In the genomic region with DNA sequence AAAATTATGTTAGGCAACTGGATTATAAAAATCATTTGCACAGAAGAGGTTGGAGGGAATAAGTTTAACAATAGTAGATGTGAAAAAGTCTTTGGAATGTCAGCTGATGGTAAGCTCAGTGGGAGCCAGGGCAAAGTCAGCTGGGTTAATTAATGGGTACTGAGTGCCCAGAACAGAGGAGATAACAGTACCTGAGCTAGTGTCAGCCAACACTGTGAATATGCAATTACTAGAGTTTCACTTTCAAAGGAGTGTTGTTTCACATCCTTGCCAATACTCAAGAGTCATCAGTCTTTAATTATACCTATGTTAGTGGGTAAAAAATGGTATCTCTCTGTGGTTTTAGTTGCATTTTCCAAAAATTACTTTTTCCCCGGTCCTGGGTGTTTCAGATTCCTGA, we compare ENCODE assay signal across 18 cellular contexts.
A peak's percentile ranks its signal among the peaks of the same experiment; 100 is the strongest.
DNase-seq lines count a peak whose midpoint lies in the region; ATAC-seq, FAIRE-seq and TF ChIP-seq lines count a peak whose summit lies in the region.
"Had no signal": no experiment of that assay in that cellular context is flagged by ENCODE, and none has a peak within 500 bp of the region (broad histone marks: within the 10 kb centered on the region; RNA-seq: fewer than 3 reads in every experiment).

No MANE protein-coding gene starts in this region.

- TF ChIP-seq POLR2A in upper lobe of left lung (IDR thresholded peaks at IDR 0.05) = no peak

- no peaks in the 10 kb centered on the region for H3K36me3 Mint-ChIP-seq in naive thymus-derived CD4-positive, alpha-beta T cell
- H3K36me3 Mint-ChIP-seq in activated CD4-positive, alpha-beta T cell treated with anti-CD3 and anti-CD28 coated beads, Interleukin-2, amount 10 ng/mL, durations not matched to agents 24 days and 14 days (ENCODE audit: low read depth) = no peaks in the 10 kb centered on the region
- H3K36me3 Mint-ChIP-seq: CD14-positive monocyte had no signal

- no peak overlapping the region for H3K27ac ChIP-seq in upper lobe of left lung
- no peak overlapping the region for H3K27ac ChIP-seq in naive thymus-derived CD4-positive, alpha-beta T cell (ENCODE audit: low read depth, low read length)
- H3K27ac ChIP-seq: RWPE1 had no signal

- intact Hi-C loops in naive thymus-derived CD4-positive, alpha-beta T cell (cut with micrococcal nuclease) = no loop called here
- intact Hi-C loops in activated CD4-positive, alpha-beta T cell treated with anti-CD3 and anti-CD28 coated beads, Interleukin-2, amount 10 ng/mL, durations not matched to agents 24 days and 14 days (cut with micrococcal nuclease) = no loop called here

- peak; percentile 40 for FAIRE-seq in GM19239 (lab: Jason Lieb, UNC)
- FAIRE-seq: A204.1 had no signal

- ATAC-seq in GM18502 (IDR thresholded peaks at IDR 0.05; ENCODE audit: poor library complexity, unreplicated experiment) (peak; percentile 62), HG02973 (IDR thresholded peaks at IDR 0.05; ENCODE audit: unreplicated experiment) (peak; percentile 64), GM18861 (IDR thresholded peaks at IDR 0.05; ENCODE audit: unreplicated experiment) (no peak), upper lobe of left lung (ENCODE audit: low FRiP score in 2 of 2) (no peak)
- no peak for ATAC-seq in naive thymus-derived CD4-positive, alpha-beta T cell
- ATAC-seq: HCT116 had no signal

- no peak overlapping the region for H3K4me3 Mint-ChIP-seq in naive thymus-derived CD4-positive, alpha-beta T cell
- H3K4me3 Mint-ChIP-seq in activated CD4-positive, alpha-beta T cell treated with anti-CD3 and anti-CD28 coated beads, Interleukin-2, amount 10 ng/mL, durations not matched to agents 24 days and 14 days = no peak overlapping the region
- H3K4me3 Mint-ChIP-seq: CD14-positive monocyte had no signal

- no peak for TF ChIP-seq CTCF in upper lobe of left lung (IDR thresholded peaks at IDR 0.05)

- CTCF ChIA-PET in naive thymus-derived CD4-positive, alpha-beta T cell (lab: Charles Lee) = no interaction called here

- no peaks in the 10 kb centered on the region for H3K36me3 ChIP-seq in upper lobe of left lung
- H3K36me3 ChIP-seq in naive thymus-derived CD4-positive, alpha-beta T cell (ENCODE audit: control insufficient read depth in 2 of 3, insufficient read depth in 3 of 3, low read length in 3 of 3) = no peaks in the 10 kb centered on the region

- peaks cover 0 to 14% (median 8%) of the 10 kb centered on the region in 5 donors for H3K27me3 Mint-ChIP-seq in naive thymus-derived CD4-positive, alpha-beta T cell
- H3K27me3 Mint-ChIP-seq in activated CD4-positive, alpha-beta T cell treated with anti-CD3 and anti-CD28 coated beads, Interleukin-2, amount 10 ng/mL, durations not matched to agents 24 days and 14 days = peaks cover 5% of the 10 kb centered on the region

- H3K4me1 ChIP-seq in upper lobe of left lung = no peaks in the 10 kb centered on the region
- H3K4me1 ChIP-seq in naive thymus-derived CD4-positive, alpha-beta T cell (ENCODE audit: control insufficient read depth in 2 of 2, insufficient read depth in 2 of 2, low read length in 2 of 2) = no peaks in the 10 kb centered on the region

- no peak for TF ChIP-seq EP300 in upper lobe of left lung (IDR thresholded peaks at IDR 0.05)

- no peak overlapping the region for H3K27ac Mint-ChIP-seq in naive thymus-derived CD4-positive, alpha-beta T cell
- no peak overlapping the region for H3K27ac Mint-ChIP-seq in activated CD4-positive, alpha-beta T cell treated with anti-CD3 and anti-CD28 coated beads, Interleukin-2, amount 10 ng/mL, durations not matched to agents 24 days and 14 days
- H3K27ac Mint-ChIP-seq: CD14-positive monocyte had no signal

- WGBS in upper lobe of left lung, 2 donors = 67 to 68% methylated on average over 1 of the region's 1 CpG

- H3K27me3 ChIP-seq in upper lobe of left lung = no peaks in the 10 kb centered on the region
- H3K27me3 ChIP-seq in naive thymus-derived CD4-positive, alpha-beta T cell (ENCODE audit: control insufficient read depth in 2 of 2, insufficient read depth in 2 of 2, low read length in 2 of 2) = peaks cover 0 to 3% of the 10 kb centered on the region in 2 donors

- H3K4me3 ChIP-seq in upper lobe of left lung = no peak overlapping the region
- no peak overlapping the region for H3K4me3 ChIP-seq in naive thymus-derived CD4-positive, alpha-beta T cell (ENCODE audit: low read length)

- DNase-seq in GM19239 (ENCODE audit: insufficient read length, low spot score) = no peak
- peak; percentile 3 for DNase-seq in RPMI8226
- DNase-seq in upper lobe of left lung = no peak
- no peak for DNase-seq in naive thymus-derived CD4-positive, alpha-beta T cell
- DNase-seq in activated CD4-positive, alpha-beta T cell treated with anti-CD3 and anti-CD28 coated beads, Interleukin-2, amount 10 ng/mL, durations not matched to agents 24 days and 14 days = no peak
- DNase-seq: COR-L47, DMS153, EL, NCI-H1436, NCI-H2227 treated with DMSO at 0.1 percent for 48 hours, NCI-H524 treated with DMSO at 0.1 percent for 48 hours had no signal

- POLR2A ChIA-PET in naive thymus-derived CD4-positive, alpha-beta T cell (lab: Charles Lee) = no interaction called here

- H3K4me1 Mint-ChIP-seq in naive thymus-derived CD4-positive, alpha-beta T cell = peaks cover 0 to 6% (median 0%) of the 10 kb centered on the region in 7 donors
- H3K4me1 Mint-ChIP-seq in activated CD4-positive, alpha-beta T cell treated with anti-CD3 and anti-CD28 coated beads, Interleukin-2, amount 10 ng/mL, durations not matched to agents 24 days and 14 days = no peaks in the 10 kb centered on the region

- H3K9me3 Mint-ChIP-seq in naive thymus-derived CD4-positive, alpha-beta T cell = no peaks in the 10 kb centered on the region
- no peaks in the 10 kb centered on the region for H3K9me3 Mint-ChIP-seq in activated CD4-positive, alpha-beta T cell treated with anti-CD3 and anti-CD28 coated beads, Interleukin-2, amount 10 ng/mL, durations not matched to agents 24 days and 14 days

- H3K9me3 ChIP-seq in upper lobe of left lung = no peaks in the 10 kb centered on the region
- H3K9me3 ChIP-seq in naive thymus-derived CD4-positive, alpha-beta T cell (ENCODE audit: control insufficient read depth in 2 of 3, low read length in 3 of 3) = no peaks in the 10 kb centered on the region

Comparison
In these comparisons a context has a peak if more than half of its experiments do, and no peak if none do; other contexts are left out.
1. ATAC-seq: peak in GM18502 (single experiment) and HG02973 (single experiment); none in GM18861 (single experiment), upper lobe of left lung (0 of 2) and naive thymus-derived CD4-positive, alpha-beta T cell (single experiment).